2 cellular contexts compared by ENCODE assay signal in genomic region chr5:164097747-164098146, GRCh38.
TF ChIP-seq lines count a peak whose summit lies in the region.

No MANE protein-coding gene starts in this region.

TF ChIP-seq in SK-N-SH, 30 proteins besides CTCF, POLR2A, EP300 and RAD21:
- TF ChIP-seq PBX3 (IDR thresholded peaks at IDR 0.05) (peak; percentile 67), TCF12 (IDR thresholded peaks at IDR 0.05) (peak; percentile 19; the same call in 1 of the 2 replicates), JUND (IDR thresholded peaks at IDR 0.05) (peak; percentile 30), FOSL2 (IDR thresholded peaks at IDR 0.05; ENCODE audit: borderline replicate concordance, low read depth) (peak; percentile 37; the same call in 1 of the 2 replicates)
- TF ChIP-seq, protein P1, sequence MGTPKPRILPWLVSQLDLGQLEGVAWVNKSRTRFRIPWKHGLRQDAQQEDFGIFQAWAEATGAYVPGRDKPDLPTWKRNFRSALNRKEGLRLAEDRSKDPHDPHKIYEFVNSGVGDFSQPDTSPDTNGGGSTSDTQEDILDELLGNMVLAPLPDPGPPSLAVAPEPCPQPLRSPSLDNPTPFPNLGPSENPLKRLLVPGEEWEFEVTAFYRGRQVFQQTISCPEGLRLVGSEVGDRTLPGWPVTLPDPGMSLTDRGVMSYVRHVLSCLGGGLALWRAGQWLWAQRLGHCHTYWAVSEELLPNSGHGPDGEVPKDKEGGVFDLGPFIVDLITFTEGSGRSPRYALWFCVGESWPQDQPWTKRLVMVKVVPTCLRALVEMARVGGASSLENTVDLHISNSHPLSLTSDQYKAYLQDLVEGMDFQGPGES (IDR thresholded peaks at IDR 0.05; ENCODE audit: low read depth, low read length): no peak
TF ChIP-seq in SK-N-SH: peak in this region for 4.

TF ChIP-seq in SK-N-SH treated with all-trans-retinoic acid at 6 μM for 48 hours, 23 proteins besides CTCF, POLR2A, EP300 and RAD21 (continued from another document):
- no peak for TF ChIP-seq POU6F1 (CRISPR knock-in tag; IDR thresholded peaks at IDR 0.05; ENCODE audit: borderline replicate concordance, low read depth)
- TF ChIP-seq, protein P2, sequence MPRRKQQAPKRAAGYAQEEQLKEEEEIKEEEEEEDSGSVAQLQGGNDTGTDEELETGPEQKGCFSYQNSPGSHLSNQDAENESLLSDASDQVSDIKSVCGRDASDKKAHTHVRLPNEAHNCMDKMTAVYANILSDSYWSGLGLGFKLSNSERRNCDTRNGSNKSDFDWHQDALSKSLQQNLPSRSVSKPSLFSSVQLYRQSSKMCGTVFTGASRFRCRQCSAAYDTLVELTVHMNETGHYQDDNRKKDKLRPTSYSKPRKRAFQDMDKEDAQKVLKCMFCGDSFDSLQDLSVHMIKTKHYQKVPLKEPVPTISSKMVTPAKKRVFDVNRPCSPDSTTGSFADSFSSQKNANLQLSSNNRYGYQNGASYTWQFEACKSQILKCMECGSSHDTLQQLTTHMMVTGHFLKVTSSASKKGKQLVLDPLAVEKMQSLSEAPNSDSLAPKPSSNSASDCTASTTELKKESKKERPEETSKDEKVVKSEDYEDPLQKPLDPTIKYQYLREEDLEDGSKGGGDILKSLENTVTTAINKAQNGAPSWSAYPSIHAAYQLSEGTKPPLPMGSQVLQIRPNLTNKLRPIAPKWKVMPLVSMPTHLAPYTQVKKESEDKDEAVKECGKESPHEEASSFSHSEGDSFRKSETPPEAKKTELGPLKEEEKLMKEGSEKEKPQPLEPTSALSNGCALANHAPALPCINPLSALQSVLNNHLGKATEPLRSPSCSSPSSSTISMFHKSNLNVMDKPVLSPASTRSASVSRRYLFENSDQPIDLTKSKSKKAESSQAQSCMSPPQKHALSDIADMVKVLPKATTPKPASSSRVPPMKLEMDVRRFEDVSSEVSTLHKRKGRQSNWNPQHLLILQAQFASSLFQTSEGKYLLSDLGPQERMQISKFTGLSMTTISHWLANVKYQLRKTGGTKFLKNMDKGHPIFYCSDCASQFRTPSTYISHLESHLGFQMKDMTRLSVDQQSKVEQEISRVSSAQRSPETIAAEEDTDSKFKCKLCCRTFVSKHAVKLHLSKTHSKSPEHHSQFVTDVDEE (CRISPR knock-in tag; IDR thresholded peaks at IDR 0.05): no peak
